In the genomic region with DNA sequence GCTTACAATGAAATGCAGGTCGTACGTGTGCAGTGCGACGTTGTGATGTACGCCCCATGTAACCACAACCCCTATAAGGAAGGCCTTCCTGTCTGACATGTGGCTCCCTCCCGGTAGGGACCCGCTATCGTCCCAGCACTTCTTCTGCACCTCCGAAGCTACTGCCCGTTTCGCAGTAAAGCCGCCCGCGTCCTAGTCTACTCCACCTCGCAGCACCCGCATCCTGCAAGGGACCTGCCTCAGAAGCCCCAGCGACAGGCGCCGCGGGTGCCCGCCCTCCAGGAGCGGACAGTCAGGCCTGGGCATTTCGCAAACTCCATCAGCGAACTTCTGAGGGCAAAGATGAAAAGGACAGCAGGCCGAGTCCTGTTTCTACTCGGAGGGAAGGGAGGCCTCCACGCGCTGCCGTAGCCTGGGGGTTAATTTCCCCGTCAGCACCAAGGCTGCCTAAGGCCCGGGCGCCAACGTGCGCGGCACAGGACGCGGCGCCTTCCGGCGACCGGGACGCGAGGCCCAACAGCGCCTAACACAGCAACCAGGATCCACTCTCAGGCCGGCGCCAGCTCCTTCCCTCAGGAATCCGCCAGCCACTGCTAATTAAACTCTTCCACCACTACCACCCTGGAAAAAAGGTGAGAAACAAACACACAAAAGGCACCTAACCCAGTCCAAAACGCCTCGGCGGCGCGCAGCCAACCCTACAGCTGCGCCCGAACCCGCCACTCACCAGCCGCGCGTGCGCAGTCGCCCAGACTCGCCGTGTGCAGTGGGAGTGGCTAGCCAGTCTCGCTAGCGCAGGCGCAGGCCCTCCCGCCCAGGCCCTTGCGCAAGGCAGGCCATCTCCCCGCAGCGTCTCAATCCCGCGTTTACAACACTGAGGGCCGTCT, we compare ENCODE assay signal across 8 cellular contexts. TPM values are rescaled to one million over a fixed set of nuclear protein-coding genes. Genes with fewer than 3 reads are reported as not detected.
DNase-seq lines count a peak whose midpoint lies in the region; ATAC-seq, FAIRE-seq and TF ChIP-seq lines count a peak whose summit lies in the region.

A gene with protein sequence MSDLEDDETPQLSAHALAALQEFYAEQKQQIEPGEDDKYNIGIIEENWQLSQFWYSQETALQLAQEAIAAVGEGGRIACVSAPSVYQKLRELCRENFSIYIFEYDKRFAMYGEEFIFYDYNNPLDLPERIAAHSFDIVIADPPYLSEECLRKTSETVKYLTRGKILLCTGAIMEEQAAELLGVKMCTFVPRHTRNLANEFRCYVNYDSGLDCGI (minus strand): TSS at position 768 of the 887 bp plus-strand sequence. CDS start 16,363 bp downstream, outside the sequence.

- CTCF ChIA-PET in A549 (lab: Yijun Ruan, JAX): interaction anchor here (2.2 kb wide), 1 partner anchor 56 kb away, joined by 6 read pairs; no protein-coding TSS in a partner anchor

- TF ChIP-seq POLR2A in A549 (IDR thresholded peaks at IDR 0.05; ENCODE audit: low read length) (peak; percentile 82), breast epithelium (IDR thresholded peaks at IDR 0.05) (peak; percentile 80)

- TF ChIP-seq EP300 in A549 (IDR thresholded peaks at IDR 0.05): no peak

- H3K4me2 ChIP-seq in A549: peak within 1 kb of the TSS; percentile 78

- POLR2A ChIA-PET in A549 (lab: Yijun Ruan, JAX): interaction anchor here (1.1 to 1.2 kb wide), 2 partner anchors 8 to 403 kb away, joined by 3 to 4 read pairs; a partner anchor contains a TSS

- peak; percentile 35 to 93 for DNase-seq in A549 (ENCODE audit: low read depth in 1 of 2, low spot score in 1 of 2)
- DNase-seq in NCI-H2171 treated with DMSO at 0.1 percent for 48 hours (lab: John Stamatoyannopoulos, UW): peak; percentile 78
- DNase-seq in breast epithelium (ENCODE audit: low spot score in 2 of 2): peak; percentile 83 to 91

- peak within 1 kb of the TSS; percentile 89 to 95 (median 92) for H3K9ac ChIP-seq in skeletal muscle tissue (ENCODE audit: low read depth in 1 of 3, low read length in 3 of 3)

- TF ChIP-seq CTCF in A549 (IDR thresholded peaks at IDR 0.05) (no peak), VCaP (conservative IDR thresholded peaks at IDR 0.05) (no peak), breast epithelium (IDR thresholded peaks at IDR 0.05) (no peak)

- ATAC-seq in A549: peak; percentile 92 to 96
- peak; percentile 87 for ATAC-seq in GM18868 (IDR thresholded peaks at IDR 0.05; ENCODE audit: unreplicated experiment)
- ATAC-seq in HG03103 (IDR thresholded peaks at IDR 0.05; ENCODE audit: low read depth, unreplicated experiment): peak; percentile 82

- H3K27ac ChIP-seq in A549 (peak within 1 kb of the TSS; percentile 87 to 95), VCaP (peak within 1 kb of the TSS; percentile 89), breast epithelium (peak within 1 kb of the TSS; percentile 92 to 93), skeletal muscle tissue (ENCODE audit: low read depth, low read length) (peak within 1 kb of the TSS; percentile 90)

- 5% methylated on average over 25 of the region's 72 CpGs for WGBS in A549 (ENCODE audit: missing lambda C conversion rate)

- H3K4me3 ChIP-seq in A549: peak within 1 kb of the TSS; percentile 66
- H3K4me3 ChIP-seq in breast epithelium: peak within 1 kb of the TSS; percentile 69 to 70 (median 70)
- H3K4me3 ChIP-seq in iPS-18c (ENCODE audit: insufficient read depth, low read depth, low read length): peak within 1 kb of the TSS; percentile 84
- peak within 1 kb of the TSS; percentile 84 to 86 (median 86) for H3K4me3 ChIP-seq in skeletal muscle tissue (ENCODE audit: low read length in 3 of 3)

- H3K9me3 ChIP-seq in A549: peaks cover 6% of the 10 kb centered on the region; the same call in 1 of the 3 replicates
- peaks cover 0 to 15% of the 10 kb centered on the region in 2 donors for H3K9me3 ChIP-seq in breast epithelium
- H3K9me3 ChIP-seq in iPS-18c (ENCODE audit: control insufficient read depth, insufficient read depth, low read length): no peaks in the 10 kb centered on the region
- H3K9me3 ChIP-seq in skeletal muscle tissue (ENCODE audit: control insufficient read depth in 3 of 3, low read length in 3 of 3): no peaks in the 10 kb centered on the region

- H3K36me3 ChIP-seq in breast epithelium (no peaks in the 10 kb centered on the region), skeletal muscle tissue (ENCODE audit: control insufficient read depth in 3 of 3, insufficient read depth in 3 of 3, low read length in 3 of 3) (peaks cover 0 to 7% (median 3%) of the 10 kb centered on the region in 3 donors)

- H3K4me1 ChIP-seq in A549 (no peaks in the 10 kb centered on the region), breast epithelium (peaks cover 3 to 6% of the 10 kb centered on the region in 2 donors), skeletal muscle tissue (ENCODE audit: control insufficient read depth in 3 of 3, insufficient read depth in 3 of 3, low read length in 3 of 3) (peaks cover 7 to 13% (median 9%) of the 10 kb centered on the region in 3 donors)

- no peak for TF ChIP-seq RAD21 in A549 (conservative IDR thresholded peaks at IDR 0.05 in 1 of 2, IDR thresholded peaks at IDR 0.05 in 1 of 2)

- no peaks in the 10 kb centered on the region for H3K27me3 ChIP-seq in breast epithelium
- no peaks in the 10 kb centered on the region for H3K27me3 ChIP-seq in skeletal muscle tissue (ENCODE audit: control insufficient read depth in 3 of 3, insufficient read depth in 3 of 3, low read length in 3 of 3)

- no peak for FAIRE-seq in A549 (lab: Jason Lieb, UNC)

- intact Hi-C loops in breast epithelium (cut with DNase I; ENCODE audit: low total_unique reads): no loop called here

TF ChIP-seq in A549, 52 proteins besides CTCF, POLR2A, EP300 and RAD21:
- TF ChIP-seq, protein P1, sequence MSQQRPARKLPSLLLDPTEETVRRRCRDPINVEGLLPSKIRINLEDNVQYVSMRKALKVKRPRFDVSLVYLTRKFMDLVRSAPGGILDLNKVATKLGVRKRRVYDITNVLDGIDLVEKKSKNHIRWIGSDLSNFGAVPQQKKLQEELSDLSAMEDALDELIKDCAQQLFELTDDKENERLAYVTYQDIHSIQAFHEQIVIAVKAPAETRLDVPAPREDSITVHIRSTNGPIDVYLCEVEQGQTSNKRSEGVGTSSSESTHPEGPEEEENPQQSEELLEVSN (IDR thresholded peaks at IDR 0.05; ENCODE audit: borderline replicate concordance, low read depth): peak; percentile 77
- peak; percentile 54 to 83; a peak in 4 of 5 replicates for TF ChIP-seq JUN (IDR thresholded peaks at IDR 0.05)
- peak; percentile 87 to 96; a peak in 3 of 4 replicates for TF ChIP-seq CEBPB (IDR thresholded peaks at IDR 0.05)
- TF ChIP-seq, protein P2, sequence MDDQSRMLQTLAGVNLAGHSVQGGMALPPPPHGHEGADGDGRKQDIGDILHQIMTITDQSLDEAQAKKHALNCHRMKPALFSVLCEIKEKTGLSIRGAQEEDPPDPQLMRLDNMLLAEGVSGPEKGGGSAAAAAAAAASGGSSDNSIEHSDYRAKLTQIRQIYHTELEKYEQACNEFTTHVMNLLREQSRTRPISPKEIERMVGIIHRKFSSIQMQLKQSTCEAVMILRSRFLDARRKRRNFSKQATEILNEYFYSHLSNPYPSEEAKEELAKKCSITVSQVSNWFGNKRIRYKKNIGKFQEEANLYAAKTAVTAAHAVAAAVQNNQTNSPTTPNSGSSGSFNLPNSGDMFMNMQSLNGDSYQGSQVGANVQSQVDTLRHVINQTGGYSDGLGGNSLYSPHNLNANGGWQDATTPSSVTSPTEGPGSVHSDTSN (IDR thresholded peaks at IDR 0.05): 0 out of 2 replicates have a peak, but pooled peaks have one; percentile 58
- no peak for TF ChIP-seq POLR2AphosphoS2 (conservative IDR thresholded peaks at IDR 0.05; ENCODE audit: low read length)
- TF ChIP-seq PHF8 (IDR thresholded peaks at IDR 0.05; ENCODE audit: borderline replicate concordance, low read depth): peak; percentile 74
- TF ChIP-seq, protein P3, sequence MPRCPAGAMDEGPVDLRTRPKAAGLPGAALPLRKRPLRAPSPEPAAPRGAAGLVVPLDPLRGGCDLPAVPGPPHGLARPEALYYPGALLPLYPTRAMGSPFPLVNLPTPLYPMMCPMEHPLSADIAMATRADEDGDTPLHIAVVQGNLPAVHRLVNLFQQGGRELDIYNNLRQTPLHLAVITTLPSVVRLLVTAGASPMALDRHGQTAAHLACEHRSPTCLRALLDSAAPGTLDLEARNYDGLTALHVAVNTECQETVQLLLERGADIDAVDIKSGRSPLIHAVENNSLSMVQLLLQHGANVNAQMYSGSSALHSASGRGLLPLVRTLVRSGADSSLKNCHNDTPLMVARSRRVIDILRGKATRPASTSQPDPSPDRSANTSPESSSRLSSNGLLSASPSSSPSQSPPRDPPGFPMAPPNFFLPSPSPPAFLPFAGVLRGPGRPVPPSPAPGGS (IDR thresholded peaks at IDR 0.05): peak; percentile 77; the same call in 1 of the 3 replicates
- TF ChIP-seq, protein P4, sequence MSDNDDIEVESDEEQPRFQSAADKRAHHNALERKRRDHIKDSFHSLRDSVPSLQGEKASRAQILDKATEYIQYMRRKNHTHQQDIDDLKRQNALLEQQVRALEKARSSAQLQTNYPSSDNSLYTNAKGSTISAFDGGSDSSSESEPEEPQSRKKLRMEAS (IDR thresholded peaks at IDR 0.05): peak; percentile 85
- TF ChIP-seq, protein P5, sequence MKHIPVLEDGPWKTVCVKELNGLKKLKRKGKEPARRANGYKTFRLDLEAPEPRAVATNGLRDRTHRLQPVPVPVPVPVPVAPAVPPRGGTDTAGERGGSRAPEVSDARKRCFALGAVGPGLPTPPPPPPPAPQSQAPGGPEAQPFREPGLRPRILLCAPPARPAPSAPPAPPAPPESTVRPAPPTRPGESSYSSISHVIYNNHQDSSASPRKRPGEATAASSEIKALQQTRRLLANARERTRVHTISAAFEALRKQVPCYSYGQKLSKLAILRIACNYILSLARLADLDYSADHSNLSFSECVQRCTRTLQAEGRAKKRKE (CRISPR knock-in tag; IDR thresholded peaks at IDR 0.05; ENCODE audit: low read depth): no peak

RNA-seq across cellular contexts. Expression of the gene that starts here (rescaled TPM):
- polyA plus RNA-seq in A549 (2011; rRNA removed) (9.1 and 10.0 TPM in 2 replicates), A549 (2017; fragmentation: RNase III; extraction: RNeasy Plus Mini Kit Qiagen cat#74134 plus additional on column Dnase treatment) (7.3 to 9.0 TPM (median 8.1 TPM) in 3 replicates)
- polyA plus RNA-seq in A549 (2012; cell fraction: cytosol; rRNA removed): 2.7 and 3.9 TPM in 2 replicates
- 0.88 and 2.6 TPM in 2 replicates for polyA plus RNA-seq in A549 (2012; cell fraction: nucleus; rRNA removed)
- polyA minus RNA-seq in A549 (2011; rRNA and poly(A)+ RNA removed): 2.2 and 3.0 TPM in 2 replicates
- total RNA-seq in breast epithelium (10 to 100 TPM in 2 of 3 donors, 1 to 10 TPM in 1; 9.0 to 16.1 (median 13.5) TPM), skeletal muscle tissue (13.6 TPM)

Comparison
In these comparisons a context has a peak if more than half of its experiments do, and no peak if none do; other contexts are left out.
1. Peak in every context shown above with its lines: DNase-seq, ATAC-seq, H3K4me3 ChIP-seq and H3K27ac ChIP-seq.